16 cellular contexts compared by ENCODE assay signal in the genomic region with DNA sequence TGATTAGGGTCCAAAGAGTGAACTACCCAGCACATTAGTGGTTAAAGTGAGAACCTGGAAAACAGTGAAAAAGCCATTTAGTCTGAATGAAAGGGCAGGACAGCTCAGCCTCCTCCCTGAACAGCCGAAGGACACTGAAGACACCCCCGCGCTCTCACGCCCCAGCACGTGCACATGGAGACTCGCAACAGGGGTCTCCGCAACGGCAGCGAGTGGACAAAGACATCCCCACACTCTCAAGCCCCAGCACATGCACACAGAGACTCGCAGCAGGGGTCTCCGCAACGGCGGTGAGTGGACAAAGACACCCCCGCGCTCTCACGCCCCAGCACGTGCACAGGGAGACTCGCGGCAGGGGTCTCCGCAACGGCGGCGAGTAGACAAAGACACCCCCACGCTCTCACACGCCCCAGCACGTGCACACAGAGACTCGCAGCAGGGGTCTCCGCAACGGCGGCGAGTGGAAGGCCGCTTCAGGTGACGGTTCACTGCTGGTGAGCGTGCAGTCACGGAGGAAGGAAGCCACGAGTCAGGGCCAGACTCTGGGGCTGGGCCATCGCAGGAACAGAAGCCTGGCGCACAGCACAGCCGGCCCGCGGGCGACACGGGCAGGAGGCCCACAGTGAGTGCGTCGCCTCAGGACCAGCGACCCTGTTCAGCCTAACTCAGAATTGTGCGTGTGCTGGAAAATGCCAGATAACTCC.
"Had no signal": no experiment of that assay in that cellular context is flagged by ENCODE, and none has a peak within 500 bp of the region (broad histone marks: within the 10 kb centered on the region; RNA-seq: fewer than 3 reads in every experiment).

No MANE protein-coding gene starts in this region.

- H3K9me3 Mint-ChIP-seq: activated naive CD8-positive, alpha-beta T cell treated with anti-CD3 and anti-CD28 coated beads, Interleukin-2, amount 10 ng/mL, durations not matched to agents 7 days and 5 days; mesothelial cell of epicardium; stimulated activated naive CD8-positive, alpha-beta T cell treated with anti-CD3 and anti-CD28 coated beads, Interleukin-15, amount 100 ng/mL, for 72 hours; T-helper 2 cell treated with Interferon-gamma antibody and Interleukin-4, amounts not matched to agents 5 μg/mL and 100 μg/mL, for 36 hours had no signal

- H3K4me1 Mint-ChIP-seq: mesothelial cell of epicardium had no signal

- DNase-seq: activated CD4-positive, alpha-beta T cell treated with anti-CD3 and anti-CD28 coated beads, Interleukin-2, amount 50 U/mL, for 4 hours; activated CD4-positive, CD25-positive, alpha-beta regulatory T cell treated with anti-CD3 and anti-CD28 coated beads, Interleukin-2, amount 50 U/mL, for 72 hours; activated gamma-delta T cell; activated naive CD8-positive, alpha-beta T cell treated with anti-CD3 and anti-CD28 coated beads, Interleukin-2, amount 10 ng/mL, durations not matched to agents 7 days and 5 days; activated T-cell treated with anti-CD3 and anti-CD28 coated beads, Interleukin-2, amount 50 U/mL, for 48 hours; anterior cingulate cortex; effector CD4-positive, alpha-beta T cell; nucleus accumbens; stimulated activated CD4-positive, alpha-beta T cell treated with anti-CD3 and anti-CD28 coated beads, Interleukin-2, amount 100 ng/mL, for 48 hours; stimulated activated naive CD8-positive, alpha-beta T cell treated with anti-CD3 and anti-CD28 coated beads, Interleukin-15, amount 100 ng/mL, for 72 hours; testis had no signal

- H3K27me3 Mint-ChIP-seq: activated naive CD8-positive, alpha-beta T cell treated with anti-CD3 and anti-CD28 coated beads, Interleukin-2, amount 10 ng/mL, durations not matched to agents 7 days and 5 days; stimulated activated naive CD8-positive, alpha-beta T cell treated with anti-CD3 and anti-CD28 coated beads, Interleukin-15, amount 100 ng/mL, for 72 hours had no signal

- H3K36me3 ChIP-seq: prostate gland had no signal

- ATAC-seq: gastroesophageal sphincter; stimulated activated naive CD8-positive, alpha-beta T cell treated with anti-CD3 and anti-CD28 coated beads, Interleukin-15, amount 100 ng/mL, for 72 hours had no signal

- H3K27me3 ChIP-seq: gastroesophageal sphincter, testis had no signal

- H3K27ac ChIP-seq: gastroesophageal sphincter, prostate gland, testis had no signal

- FAIRE-seq: colon had no signal

- H3K4me3 ChIP-seq: gastroesophageal sphincter, prostate gland, testis had no signal

- H3K9me3 ChIP-seq: gastroesophageal sphincter, prostate gland, testis had no signal

- H3K4me3 Mint-ChIP-seq: activated naive CD8-positive, alpha-beta T cell treated with anti-CD3 and anti-CD28 coated beads, Interleukin-2, amount 10 ng/mL, durations not matched to agents 7 days and 5 days; mesothelial cell of epicardium; stimulated activated naive CD8-positive, alpha-beta T cell treated with anti-CD3 and anti-CD28 coated beads, Interleukin-15, amount 100 ng/mL, for 72 hours; T-helper 2 cell treated with Interferon-gamma antibody and Interleukin-4, amounts not matched to agents 5 μg/mL and 100 μg/mL, for 36 hours had no signal

- H3K27ac Mint-ChIP-seq: activated naive CD8-positive, alpha-beta T cell treated with anti-CD3 and anti-CD28 coated beads, Interleukin-2, amount 10 ng/mL, durations not matched to agents 7 days and 5 days; mesothelial cell of epicardium; T-helper 2 cell treated with Interferon-gamma antibody and Interleukin-4, amounts not matched to agents 5 μg/mL and 100 μg/mL, for 36 hours had no signal
